In the genomic region with DNA sequence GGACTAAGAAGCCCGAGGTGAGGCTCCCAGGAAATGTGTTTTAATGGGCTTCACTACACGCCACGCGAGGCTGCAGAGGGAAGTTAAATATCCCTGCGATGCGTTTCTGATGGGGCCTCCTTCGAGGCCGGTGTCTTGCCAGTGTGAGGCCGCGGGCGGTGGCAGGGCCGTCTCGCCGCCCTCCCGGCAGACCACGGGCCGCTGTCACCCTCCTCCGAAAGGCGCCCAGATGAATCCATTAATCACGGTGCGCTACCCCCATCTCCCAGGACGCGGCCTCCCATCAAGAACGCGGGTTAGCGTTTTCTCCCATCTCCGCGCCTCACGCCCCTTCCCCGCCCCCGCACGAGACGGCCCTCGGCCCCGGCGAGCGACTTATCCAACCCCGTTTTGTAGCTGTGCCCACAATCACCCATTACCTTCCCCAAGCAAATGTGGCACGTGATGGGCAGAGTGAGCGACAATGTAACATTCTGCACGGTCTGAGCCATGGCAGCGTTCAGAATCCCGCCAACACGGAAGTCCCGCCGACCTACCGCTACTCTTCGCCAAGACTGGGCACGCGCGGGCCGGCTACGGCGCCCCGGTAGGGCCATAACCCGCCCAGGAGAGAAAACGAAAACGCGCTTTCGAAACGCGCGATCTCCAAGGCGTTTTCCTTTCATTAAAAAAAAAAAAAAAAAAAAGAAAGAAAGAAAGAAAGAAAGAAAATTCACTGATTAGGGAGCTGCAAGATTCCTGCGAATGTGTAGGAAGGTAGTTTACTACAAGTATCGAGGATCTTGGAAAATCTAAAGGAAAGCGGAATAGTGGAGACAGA, we compare ENCODE assay signal across 8 cellular contexts. TPM values are rescaled to one million over a fixed set of nuclear protein-coding genes. Genes with fewer than 3 reads are reported as not detected.
DNase-seq lines count a peak whose midpoint lies in the region; ATAC-seq and TF ChIP-seq lines count a peak whose summit lies in the region.

A gene with protein sequence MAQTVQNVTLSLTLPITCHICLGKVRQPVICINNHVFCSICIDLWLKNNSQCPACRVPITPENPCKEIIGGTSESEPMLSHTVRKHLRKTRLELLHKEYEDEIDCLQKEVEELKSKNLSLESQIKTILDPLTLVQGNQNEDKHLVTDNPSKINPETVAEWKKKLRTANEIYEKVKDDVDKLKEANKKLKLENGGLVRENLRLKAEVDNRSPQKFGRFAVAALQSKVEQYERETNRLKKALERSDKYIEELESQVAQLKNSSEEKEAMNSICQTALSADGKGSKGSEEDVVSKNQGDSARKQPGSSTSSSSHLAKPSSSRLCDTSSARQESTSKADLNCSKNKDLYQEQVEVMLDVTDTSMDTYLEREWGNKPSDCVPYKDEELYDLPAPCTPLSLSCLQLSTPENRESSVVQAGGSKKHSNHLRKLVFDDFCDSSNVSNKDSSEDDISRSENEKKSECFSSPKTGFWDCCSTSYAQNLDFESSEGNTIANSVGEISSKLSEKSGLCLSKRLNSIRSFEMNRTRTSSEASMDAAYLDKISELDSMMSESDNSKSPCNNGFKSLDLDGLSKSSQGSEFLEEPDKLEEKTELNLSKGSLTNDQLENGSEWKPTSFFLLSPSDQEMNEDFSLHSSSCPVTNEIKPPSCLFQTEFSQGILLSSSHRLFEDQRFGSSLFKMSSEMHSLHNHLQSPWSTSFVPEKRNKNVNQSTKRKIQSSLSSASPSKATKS (minus strand): TSS at position 526 of the 820 bp plus-strand sequence. CDS start 35 bp downstream, at position 491.

- H3K36me3 ChIP-seq in upper lobe of left lung, result no peaks in the 10 kb centered on the region

- H3K4me1 ChIP-seq in upper lobe of left lung, result peaks cover 9 to 19% (median 13%) of the 10 kb centered on the region in 4 donors

- peak within 1 kb of the TSS; percentile 71 to 89 (median 80) for H3K27ac ChIP-seq in upper lobe of left lung

- intact Hi-C loops in left cardiac atrium (cut with DNase I) (no loop called here), posterior vena cava (cut with DNase I) (no loop called here)

- H3K4me3 ChIP-seq in upper lobe of left lung, result peak within 1 kb of the TSS; percentile 93 to 96 (median 96)

- no peak for TF ChIP-seq CTCF in GM13976 (IDR thresholded peaks at IDR 0.05; ENCODE audit: borderline replicate concordance, control extremely low read depth, extremely low read depth, insufficient read depth, missing control alignments)
- no peak for TF ChIP-seq CTCF in upper lobe of left lung (IDR thresholded peaks at IDR 0.05)

- TF ChIP-seq EP300 in upper lobe of left lung (IDR thresholded peaks at IDR 0.05), result peak in 1 of 4 donors; percentile 6

- peak in 2 of 4 donors; percentile 33 to 78 for TF ChIP-seq POLR2A in upper lobe of left lung (IDR thresholded peaks at IDR 0.05)

- no peaks in the 10 kb centered on the region for H3K27me3 ChIP-seq in upper lobe of left lung

- H3K9me3 ChIP-seq in upper lobe of left lung, result no peaks in the 10 kb centered on the region

- 2% methylated on average over 24 to 52 of the region's 67 CpGs for WGBS in upper lobe of left lung, 2 donors

- DNase-seq in GM13976 (ENCODE audit: low spot score) (peak; percentile 91), NCI-H1417 treated with DMSO at 0.1 percent for 48 hours (lab: John Stamatoyannopoulos, UW) (peak; percentile 69), T-helper 1 cell (peak; percentile 74 to 88 (median 85)), amniotic epithelial cell (ENCODE audit: low read depth) (peak; percentile 89), left cardiac atrium (peak; percentile 93), posterior vena cava (ENCODE audit: low spot score) (peak; percentile 98), upper lobe of left lung (peak; percentile 91 to 99)

- in situ Hi-C loops in GM13976 (cut with MboI; ENCODE audit: low sequenced_read_pairs, unreplicated experiment), result no loop called here

- peak; percentile 84 for ATAC-seq in HG02798 (IDR thresholded peaks at IDR 0.05; ENCODE audit: poor library complexity, unreplicated experiment)
- peak; percentile 99 for ATAC-seq in left cardiac atrium
- peak; percentile 98 to 99 for ATAC-seq in upper lobe of left lung (ENCODE audit: low FRiP score in 2 of 2)

RNA-seq across cellular contexts. Expression of the gene that starts here (rescaled TPM):
- total RNA-seq in left cardiac atrium (1 to 10 TPM; 8.4 to 8.9 TPM), posterior vena cava (1 to 10 TPM; 8.9 to 9.1 TPM), upper lobe of left lung (10 to 100 TPM in 1 of 6 donors, 1 to 10 TPM in 5; 4.9 to 14.9 (median 8.1) TPM)

Comparison
In these comparisons a context has a peak if more than half of its experiments do, and no peak if none do; other contexts are left out.
1. Peak in every context shown above with its lines: DNase-seq, ATAC-seq, H3K4me3 ChIP-seq and H3K27ac ChIP-seq.